Comparison of ENCODE assay signal across 1 cellular context in genomic region chr5:61464512-61464911, GRCh38.
TF ChIP-seq lines count a peak whose summit lies in the region.

No MANE protein-coding gene starts in this region.

TF ChIP-seq in WTC11, 78 proteins besides CTCF, POLR2A, EP300 and RAD21 (continued from another document):
- TF ChIP-seq AFF4 (CRISPR knock-in tag; IDR thresholded peaks at IDR 0.05; ENCODE audit: borderline replicate concordance) (no peak), HMGA2 (CRISPR knock-in tag; IDR thresholded peaks at IDR 0.05) (no peak), ELF4 (CRISPR knock-in tag; IDR thresholded peaks at IDR 0.05; ENCODE audit: low read depth) (no peak), SP1 (CRISPR knock-in tag; conservative IDR thresholded peaks at IDR 0.05) (no peak), USF2 (CRISPR knock-in tag; IDR thresholded peaks at IDR 0.05) (no peak), JUN (CRISPR knock-in tag; IDR thresholded peaks at IDR 0.05) (no peak), ZBTB21 (CRISPR knock-in tag; IDR thresholded peaks at IDR 0.05; ENCODE audit: borderline replicate concordance) (no peak), MYBL2 (CRISPR knock-in tag; IDR thresholded peaks at IDR 0.05) (no peak), SMAD4 (CRISPR knock-in tag; IDR thresholded peaks at IDR 0.05) (no peak), CREB1 (CRISPR knock-in tag; IDR thresholded peaks at IDR 0.05) (no peak), EMX1 (CRISPR knock-in tag; IDR thresholded peaks at IDR 0.05) (no peak), ESRRA (CRISPR knock-in tag; IDR thresholded peaks at IDR 0.05; ENCODE audit: borderline replicate concordance) (no peak), RORB (CRISPR knock-in tag; IDR thresholded peaks at IDR 0.05) (no peak), ARID4B (CRISPR knock-in tag; IDR thresholded peaks at IDR 0.05; ENCODE audit: borderline replicate concordance) (no peak), ZNF532 (CRISPR knock-in tag; IDR thresholded peaks at IDR 0.05; ENCODE audit: borderline replicate concordance) (no peak), FOXK1 (CRISPR knock-in tag; IDR thresholded peaks at IDR 0.05) (no peak), TP53 (CRISPR knock-in tag; IDR thresholded peaks at IDR 0.05) (no peak), ZNF232 (CRISPR knock-in tag; IDR thresholded peaks at IDR 0.05) (no peak)
TF ChIP-seq in WTC11: peak in this region for 0.
